In genomic region chr17:43943769-43944418, GRCh38 we compare ENCODE assay signal across 8 cellular contexts. TPM values are rescaled to one million over a fixed set of nuclear protein-coding genes. Genes with fewer than 3 reads are reported as not detected.
A peak's percentile ranks its signal among the peaks of the same experiment; 100 is the strongest.
DNase-seq lines count a peak whose midpoint lies in the region; ATAC-seq and TF ChIP-seq lines count a peak whose summit lies in the region.

No MANE protein-coding gene starts in this region.

- H3K4me2 ChIP-seq in OCI-LY3 (ENCODE audit: low read length): no peak overlapping the region

- no peaks in the 10 kb centered on the region for H3K79me2 ChIP-seq in OCI-LY3 (ENCODE audit: low read length)

- H3K4me1 ChIP-seq in OCI-LY3 (ENCODE audit: low read length): peaks cover 7% of the 10 kb centered on the region

- no peaks in the 10 kb centered on the region for H3K27me3 ChIP-seq in OCI-LY3 (ENCODE audit: low read depth, low read length)

- no peak for ATAC-seq in HG03097 (IDR thresholded peaks at IDR 0.05; ENCODE audit: low FRiP score, unreplicated experiment)

- H3K27ac ChIP-seq in OCI-LY3 (ENCODE audit: low read length): no peak overlapping the region

- H3K9ac ChIP-seq in OCI-LY3 (ENCODE audit: low read length): no peak overlapping the region

- no peaks in the 10 kb centered on the region for H4K20me1 ChIP-seq in OCI-LY3 (ENCODE audit: insufficient read depth, low read length)

- DNase-seq in DMS53 treated with DMSO at 0.1 percent for 48 hours (lab: John Stamatoyannopoulos, UW; ENCODE audit: unreplicated experiment): peak; percentile 85
- DNase-seq in HUDEP-2 (lab: John Stamatoyannopoulos, UW; ENCODE audit: unreplicated experiment in 76 of 76): peak in 70 of 76 experiments; percentile 18 to 85 (median 64)
- peak; percentile 80 for DNase-seq in activated CD8-positive, alpha-beta memory T cell treated with anti-CD3 and anti-CD28 coated beads, Interleukin-2, amount 50 U/mL, for 4 hours
- DNase-seq in epithelial cell of esophagus (ENCODE audit: low read depth): peak; percentile 88
- peak; percentile 80 for DNase-seq in mucosa of gallbladder (ENCODE audit: low spot score)
- peak; percentile 91 for DNase-seq in stimulated activated CD8-positive, alpha-beta memory T cell treated with anti-CD3 and anti-CD28 coated beads, Interleukin-4, amount 100 ng/mL, for 48 hours

- H3K9me3 ChIP-seq in OCI-LY3 (ENCODE audit: insufficient read depth, low read length): no peaks in the 10 kb centered on the region

- TF ChIP-seq CTCF in OCI-LY3 (IDR thresholded peaks at IDR 0.05; ENCODE audit: low read depth, low read length): peak; percentile 90
- TF ChIP-seq CTCF in epithelial cell of esophagus (IDR thresholded peaks at IDR 0.05; ENCODE audit: insufficient read depth, low read depth, low read length, missing control alignments): peak; percentile 94

- H3K4me3 ChIP-seq in OCI-LY3 (ENCODE audit: low read length) (no peak overlapping the region), epithelial cell of esophagus (ENCODE audit: low read length) (no peak overlapping the region)

- H3K36me3 ChIP-seq in OCI-LY3 (replicated peaks; ENCODE audit: low read depth, low read length): no peaks in the 10 kb centered on the region

- no peak overlapping the region for H2AFZ ChIP-seq in OCI-LY3 (ENCODE audit: low read depth, low read length)

RNA-seq across cellular contexts. Expression of gene PPY, which starts 1.6 kb away (rescaled TPM):
- not detected for total RNA-seq in mucosa of gallbladder

RNA-seq across cellular contexts. Expression of gene PYY, which starts 9.8 kb away (rescaled TPM):
- total RNA-seq in mucosa of gallbladder: not detected

RNA-seq across cellular contexts. Expression of gene MPP2, which starts 36.6 kb away (rescaled TPM):
- total RNA-seq in mucosa of gallbladder: 7.0 TPM
